ENCODE assay signal across 18 cellular contexts in the genomic region with DNA sequence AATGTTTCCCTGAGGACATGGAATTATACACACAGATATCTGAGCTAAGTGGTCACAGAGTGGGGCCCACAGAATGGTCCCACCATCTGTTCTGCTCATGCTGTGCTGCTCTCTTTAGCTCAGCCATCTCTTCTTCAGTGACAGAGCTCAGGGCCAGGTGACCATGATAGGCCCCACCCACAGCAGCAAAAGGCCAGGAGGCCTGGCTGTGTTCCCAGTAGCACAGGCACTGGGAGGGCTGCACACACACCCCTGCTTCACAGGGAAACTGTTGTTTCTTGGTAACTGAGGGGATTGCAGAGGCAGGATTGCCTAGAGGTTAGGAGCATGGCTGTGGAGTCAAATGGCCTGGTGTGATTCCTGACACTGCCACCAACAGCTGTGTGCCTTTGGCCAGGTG. TPM values are rescaled to one million over a fixed set of nuclear protein-coding genes. Genes with fewer than 3 reads are reported as not detected.
A peak's percentile ranks its signal among the peaks of the same experiment; 100 is the strongest.
DNase-seq lines count a peak whose midpoint lies in the region; ATAC-seq and TF ChIP-seq lines count a peak whose summit lies in the region.
"Had no signal": no experiment of that assay in that cellular context is flagged by ENCODE, and none has a peak within 500 bp of the region (broad histone marks: within the 10 kb centered on the region; RNA-seq: fewer than 3 reads in every experiment).

No MANE protein-coding gene starts in this region.

- DNase-seq in Ammon's horn (ENCODE audit: low spot score) (peak; percentile 7), HT-29 (ENCODE audit: low spot score) (peak; percentile 2), NCI-H82 (lab: John Stamatoyannopoulos, UW) (peak; percentile 77), glomerular visceral epithelial cell (ENCODE audit: extremely low spot score) (peak; percentile 2), psoas muscle (no peak), DMS153 treated with DMSO at 0.1 percent for 48 hours (lab: John Stamatoyannopoulos, UW; ENCODE audit: unreplicated experiment) (no peak), Peyer's patch (no peak)
- DNase-seq: activated CD4-positive, CD25-positive, alpha-beta regulatory T cell treated with anti-CD3 and anti-CD28 coated beads, Interleukin-2, amount 50 U/mL, for 72 hours; activated T-cell treated with anti-CD3 and anti-CD28 coated beads, Interleukin-2, amount 50 U/mL, for 24 hours; aorta; effector CD4-positive, alpha-beta T cell; GDM1; naive thymus-derived CD8-positive, alpha-beta T cell; NCI-H526 had no signal

- H3K4me3 ChIP-seq in psoas muscle (no peak overlapping the region), Peyer's patch (no peak overlapping the region)

- H3K9me3 ChIP-seq in psoas muscle (peaks cover 1% of the 10 kb centered on the region), Peyer's patch (no peaks in the 10 kb centered on the region)

- H3K4me1 ChIP-seq in psoas muscle, result no peaks in the 10 kb centered on the region
- no peaks in the 10 kb centered on the region for H3K4me1 ChIP-seq in Peyer's patch

- H3K27me3 ChIP-seq in psoas muscle (ENCODE audit: insufficient read depth in 3 of 3, low read length in 2 of 3), result no peaks in the 10 kb centered on the region
- no peaks in the 10 kb centered on the region for H3K27me3 ChIP-seq in Peyer's patch

- H3K27ac ChIP-seq in psoas muscle, result no peak overlapping the region
- H3K27ac ChIP-seq in Peyer's patch, result no peak overlapping the region

- TF ChIP-seq CTCF in psoas muscle (IDR thresholded peaks at IDR 0.05), result no peak
- TF ChIP-seq CTCF in Peyer's patch (IDR thresholded peaks at IDR 0.05), result no peak

- intact Hi-C loops in psoas muscle (cut with DNase I), result no loop called here

- no peak for ATAC-seq in HG03442 (IDR thresholded peaks at IDR 0.05; ENCODE audit: unreplicated experiment)
- no peak for ATAC-seq in psoas muscle
- ATAC-seq: naive thymus-derived CD8-positive, alpha-beta T cell had no signal

- TF ChIP-seq POLR2A in Peyer's patch (IDR thresholded peaks at IDR 0.05), result no peak

- H3K36me3 ChIP-seq in psoas muscle (ENCODE audit: insufficient read depth in 1 of 2, low read depth in 1 of 2), result no peaks in the 10 kb centered on the region
- no peaks in the 10 kb centered on the region for H3K36me3 ChIP-seq in Peyer's patch

RNA-seq across cellular contexts. Expression of a gene that starts 4.8 kb away (rescaled TPM):
- total RNA-seq in HT-29 (2014; rRNA removed; shearing (Covaris generic)), result not detected in 2 replicates
- total RNA-seq in psoas muscle, result not detected
- under 1 TPM in 1 of 3 donors, not detected in 2; 0.01 TPM for polyA plus RNA-seq in psoas muscle
- total RNA-seq in Peyer's patch, result not detected
- total RNA-seq: aorta; naive thymus-derived CD8-positive, alpha-beta T cell had no signal
- polyA plus RNA-seq: aorta; BJ; keratinocyte; naive thymus-derived CD8-positive, alpha-beta T cell had no signal

RNA-seq across cellular contexts. Expression of a gene that starts 33.7 kb away (rescaled TPM):
- total RNA-seq in HT-29 (2014; rRNA removed; shearing (Covaris generic)), result not detected in 2 replicates
- total RNA-seq in psoas muscle, result not detected
- not detected for polyA plus RNA-seq in psoas muscle
- not detected for total RNA-seq in Peyer's patch
- total RNA-seq: aorta; frontal cortex; naive thymus-derived CD8-positive, alpha-beta T cell had no signal
- polyA plus RNA-seq: aorta; BJ; keratinocyte; naive thymus-derived CD8-positive, alpha-beta T cell had no signal

Comparison
In these comparisons a context has a peak if more than half of its experiments do, and no peak if none do; other contexts are left out.
1. DNase-seq: peak in Ammon's horn (single experiment), HT-29 (single experiment), NCI-H82 (single experiment) and glomerular visceral epithelial cell (single experiment); none in psoas muscle (0 of 2), DMS153 treated with DMSO at 0.1 percent for 48 hours (single experiment) and Peyer's patch (0 of 3).